8 cellular contexts compared by ENCODE assay signal in genomic region chr19:42422576-42423461, GRCh38. TPM values are rescaled to one million over a fixed set of nuclear protein-coding genes. Genes with fewer than 3 reads are reported as not detected.
DNase-seq lines count a peak whose midpoint lies in the region; ATAC-seq and TF ChIP-seq lines count a peak whose summit lies in the region.

No MANE protein-coding gene starts in this region.

- intact Hi-C loops in CD4-positive, alpha-beta memory T cell (cut with micrococcal nuclease), result loop anchor here (1.0 to 5.0 kb wide), 7 partner anchors 22 to 346 kb away; partner anchors contain the start of genes CIC, GSK3A, MEGF8 and POU2F2
- intact Hi-C loops in activated B cell treated with CpG ODN at 0.5 μM for 24 hours (cut with micrococcal nuclease) (loop anchor here (1.0 to 5.0 kb wide), 8 partner anchors 15 to 478 kb away; partner anchors contain the start of genes GSK3A and MEGF8), colonic mucosa (cut with DNase I) (no loop called here), lower leg skin (cut with DNase I; ENCODE audit: low total_unique reads) (no loop called here)

- peak overlapping the region; percentile 86 to 97 for H3K4me3 ChIP-seq in CD4-positive, alpha-beta memory T cell (ENCODE audit: low read length in 2 of 2)
- H3K4me3 ChIP-seq in HUES48 (ENCODE audit: low read depth, low read length) (peak overlapping the region; percentile 70), colonic mucosa (peak overlapping the region; percentile 79), lower leg skin (ENCODE audit: low read depth, poor library complexity, severe bottlenecking) (peak overlapping the region; percentile 16)

- no peak for TF ChIP-seq POLR2A in lower leg skin (IDR thresholded peaks at IDR 0.05)

- H3K4me1 ChIP-seq in CD4-positive, alpha-beta memory T cell (ENCODE audit: insufficient read depth, low read length), result peaks cover 39% of the 10 kb centered on the region
- peaks cover 3% of the 10 kb centered on the region; the same call in 1 of the 2 replicates for H3K4me1 ChIP-seq in HUES48 (ENCODE audit: control insufficient read depth, insufficient read depth, low read length)
- peaks cover 12% of the 10 kb centered on the region for H3K4me1 ChIP-seq in colonic mucosa

- H3K4me1 Mint-ChIP-seq in CD4-positive, alpha-beta memory T cell, result peaks cover 28 to 48% (median 37%) of the 10 kb centered on the region in 4 donors
- peaks cover 46% of the 10 kb centered on the region for H3K4me1 Mint-ChIP-seq in activated B cell treated with CpG ODN at 0.5 μM for 24 hours

- ATAC-seq in GM21381 (IDR thresholded peaks at IDR 0.05; ENCODE audit: unreplicated experiment), result peak; percentile 27
- peak; percentile 47 for ATAC-seq in activated B cell treated with CpG ODN at 0.5 μM for 24 hours (ENCODE audit: low read depth)

- no peaks in the 10 kb centered on the region for H3K36me3 ChIP-seq in CD4-positive, alpha-beta memory T cell (ENCODE audit: insufficient read depth, low read length)
- no peaks in the 10 kb centered on the region for H3K36me3 ChIP-seq in HUES48 (ENCODE audit: control insufficient read depth, insufficient read depth, low read length)
- H3K36me3 ChIP-seq in colonic mucosa, result no peaks in the 10 kb centered on the region

- peak overlapping the region; percentile 91 to 99 (median 98) for H3K4me3 Mint-ChIP-seq in CD4-positive, alpha-beta memory T cell
- peak overlapping the region; percentile 98 for H3K4me3 Mint-ChIP-seq in activated B cell treated with CpG ODN at 0.5 μM for 24 hours

- TF ChIP-seq CTCF in activated B cell treated with CpG ODN at 0.5 μM for 24 hours (IDR thresholded peaks at IDR 0.05), result no peak
- no peak for TF ChIP-seq CTCF in colonic mucosa (IDR thresholded peaks at IDR 0.05)
- no peak for TF ChIP-seq CTCF in lower leg skin (IDR thresholded peaks at IDR 0.05)

- DNase-seq in CD4-positive, alpha-beta memory T cell, result peak; percentile 57 to 73 (median 58)
- peak; percentile 61 for DNase-seq in activated B cell treated with CpG ODN at 0.5 μM for 24 hours
- DNase-seq in colonic mucosa, result peak; percentile 44
- no peak for DNase-seq in lower leg skin (ENCODE audit: low spot score in 2 of 2)
- peak; percentile 24 for DNase-seq in stimulated activated CD8-positive, alpha-beta memory T cell treated with anti-CD3 and anti-CD28 coated beads, Interleukin-12 subunit alpha, Interleukin-12 subunit beta, amount 100 ng/mL, for 4 hours (ENCODE audit: low read depth)
- DNase-seq in HK-2 (ENCODE audit: unreplicated experiment), result no peak

- 6 to 9% methylated on average over 41 to 43 of the region's 43 CpGs for WGBS in lower leg skin, 2 donors

- H3K9me3 Mint-ChIP-seq in CD4-positive, alpha-beta memory T cell, result no peaks in the 10 kb centered on the region
- H3K9me3 Mint-ChIP-seq in activated B cell treated with CpG ODN at 0.5 μM for 24 hours, result no peaks in the 10 kb centered on the region

- peak overlapping the region; percentile 88 to 98 (median 95) for H3K27ac Mint-ChIP-seq in CD4-positive, alpha-beta memory T cell
- peak overlapping the region; percentile 98 for H3K27ac Mint-ChIP-seq in activated B cell treated with CpG ODN at 0.5 μM for 24 hours

- POLR2A ChIA-PET in CD4-positive, alpha-beta memory T cell (lab: Charles Lee; ENCODE audit: partially characterized antibody), result interaction anchor here (1.1 to 2.5 kb wide), 9 partner anchors 10 to 300 kb away, joined by 3 to 14 read pairs (median 8); partner anchors contain the start of genes CEACAM1 and POU2F2
- POLR2A ChIA-PET in activated B cell treated with CpG ODN at 0.5 μM for 24 hours (lab: Charles Lee), result interaction anchor here (0.5 to 2.3 kb wide), 16 partner anchors 11 to 346 kb away, joined by 3 to 23 read pairs (median 5); partner anchors contain the start of genes CIC and ZNF574

- H3K36me3 Mint-ChIP-seq in CD4-positive, alpha-beta memory T cell, result peaks cover 0 to 7% of the 10 kb centered on the region in 2 donors
- H3K36me3 Mint-ChIP-seq in activated B cell treated with CpG ODN at 0.5 μM for 24 hours (ENCODE audit: low read depth), result peaks cover 26% of the 10 kb centered on the region

- H3K27ac ChIP-seq in CD4-positive, alpha-beta memory T cell (ENCODE audit: low read depth, low read length), result peak overlapping the region; percentile 61
- H3K27ac ChIP-seq in HUES48 (ENCODE audit: low read depth, low read length) (no peak overlapping the region), colonic mucosa (peak overlapping the region; percentile 33)

- CTCF ChIA-PET in CD4-positive, alpha-beta memory T cell (lab: Charles Lee; ENCODE audit: partially characterized antibody), result interaction anchor here (0.7 to 3.1 kb wide), 12 partner anchors 9 to 314 kb away, joined by 3 to 22 read pairs (median 6); no protein-coding TSS in a partner anchor
- CTCF ChIA-PET in activated B cell treated with CpG ODN at 0.5 μM for 24 hours (lab: Charles Lee), result interaction anchor here (0.6 to 3.9 kb wide), 4 partner anchors 11 to 105 kb away, joined by 3 to 15 read pairs (median 10); partner anchors contain the start of gene CEACAM1

- H3K27me3 Mint-ChIP-seq in CD4-positive, alpha-beta memory T cell, result no peaks in the 10 kb centered on the region
- H3K27me3 Mint-ChIP-seq in activated B cell treated with CpG ODN at 0.5 μM for 24 hours, result no peaks in the 10 kb centered on the region

- H3K9me3 ChIP-seq in CD4-positive, alpha-beta memory T cell (ENCODE audit: control insufficient read depth in 1 of 2, low read length in 2 of 2), result no peaks in the 10 kb centered on the region
- H3K9me3 ChIP-seq in HUES48 (ENCODE audit: control insufficient read depth, insufficient read depth, low read length), result no peaks in the 10 kb centered on the region
- no peaks in the 10 kb centered on the region for H3K9me3 ChIP-seq in colonic mucosa

- H3K27me3 ChIP-seq in CD4-positive, alpha-beta memory T cell (ENCODE audit: insufficient read depth, low read length), result no peaks in the 10 kb centered on the region
- H3K27me3 ChIP-seq in HUES48 (ENCODE audit: control insufficient read depth, insufficient read depth, low read length), result peaks cover 76% of the 10 kb centered on the region
- H3K27me3 ChIP-seq in colonic mucosa, result no peaks in the 10 kb centered on the region

- H3K9ac ChIP-seq in HUES48 (ENCODE audit: low read depth, low read length) (no peak overlapping the region), colonic mucosa (ENCODE audit: low read depth in 2 of 2, low read length in 2 of 2) (peak overlapping the region; percentile 38 to 65)

RNA-seq across cellular contexts. Expression of gene LIPE, which starts 4.4 kb away (rescaled TPM):
- total RNA-seq in CD4-positive, alpha-beta memory T cell, result 10 to 100 TPM; 32.5 to 32.6 TPM
- 1 to 10 TPM; 4.0 to 7.4 TPM for polyA plus RNA-seq in CD4-positive, alpha-beta memory T cell
- 37.2 and 37.3 TPM in 2 replicates for total RNA-seq in activated B cell treated with CpG ODN at 0.5 μM for 24 hours
- 10 to 100 TPM in 1 of 2 donors, 1 to 10 TPM in 1; 9.6 to 16.0 TPM for total RNA-seq in colonic mucosa
- 10 to 100 TPM; 20.9 to 96.9 (median 55.9) TPM for total RNA-seq in lower leg skin

RNA-seq across cellular contexts. Expression of gene CXCL17, which starts 19.9 kb away (rescaled TPM):
- total RNA-seq in CD4-positive, alpha-beta memory T cell, result not detected
- polyA plus RNA-seq in CD4-positive, alpha-beta memory T cell, result not detected
- total RNA-seq in activated B cell treated with CpG ODN at 0.5 μM for 24 hours (not detected in 2 replicates), colonic mucosa (not detected), lower leg skin (under 1 TPM in 1 of 4 donors, not detected in 3; 0.69 TPM)

RNA-seq across cellular contexts. Expression of gene CNFN, which starts 32.7 kb away (rescaled TPM):
- total RNA-seq in CD4-positive, alpha-beta memory T cell, result not detected
- polyA plus RNA-seq in CD4-positive, alpha-beta memory T cell, result under 1 TPM in 1 of 2 donors, not detected in 1; 0.96 TPM
- total RNA-seq in activated B cell treated with CpG ODN at 0.5 μM for 24 hours (1.00 and 2.4 TPM in 2 replicates), colonic mucosa (1 to 10 TPM; 4.7 to 5.5 TPM), lower leg skin (100 to 1,000 TPM; 359 to 606 (median 493) TPM)

Comparison
In these comparisons a context has a peak if more than half of its experiments do, and no peak if none do; other contexts are left out.
1. DNase-seq: peak in CD4-positive, alpha-beta memory T cell (5 of 5), activated B cell treated with CpG ODN at 0.5 μM for 24 hours (single experiment), colonic mucosa (single experiment) and stimulated activated CD8-positive, alpha-beta memory T cell treated with anti-CD3 and anti-CD28 coated beads, Interleukin-12 subunit alpha, Interleukin-12 subunit beta, amount 100 ng/mL, for 4 hours (single experiment); none in lower leg skin (0 of 2) and HK-2 (single experiment).
2. H3K4me3 ChIP-seq: peak in every context shown above with its lines; median percentile 92 in CD4-positive, alpha-beta memory T cell; 79 in colonic mucosa; 70 in HUES48; 16 in lower leg skin.
3. RNA of gene CNFN, which starts 32.7 kb away (total RNA-seq): 359 to 606 TPM in lower leg skin; 4.7 to 5.5 TPM in colonic mucosa, 1.00 to 2.4 TPM in activated B cell treated with CpG ODN at 0.5 μM for 24 hours and not detected in CD4-positive, alpha-beta memory T cell; every median in the first group is over 10 times any median in the second.
4. intact Hi-C loops: an anchor here in CD4-positive, alpha-beta memory T cell (1.0 to 5.0 kb wide) and activated B cell treated with CpG ODN at 0.5 μM for 24 hours (1.0 to 5.0 kb wide); none called in colonic mucosa and lower leg skin.